ENCODE assay signal across 24 cellular contexts in genomic region chr3:43964640-43965039, GRCh38.
DNase-seq lines count a peak whose midpoint lies in the region; ATAC-seq, FAIRE-seq and TF ChIP-seq lines count a peak whose summit lies in the region.
"Had no signal": no experiment of that assay in that cellular context is flagged by ENCODE, and none has a peak within 500 bp of the region (broad histone marks: within the 10 kb centered on the region; RNA-seq: fewer than 3 reads in every experiment).

No MANE protein-coding gene starts in this region.

- POLR2A ChIA-PET in activated CD8-positive, alpha-beta T cell treated with anti-CD3 and anti-CD28 coated beads, Interleukin-2, amount 10 ng/mL, durations not matched to agents 7 days and 5 days (lab: Charles Lee): no interaction called here
- POLR2A ChIA-PET in activated CD8-positive, alpha-beta T cell treated with anti-CD3 and anti-CD28 coated beads for 36 hours (lab: Charles Lee): no interaction called here

- CTCF ChIA-PET in activated CD8-positive, alpha-beta T cell treated with anti-CD3 and anti-CD28 coated beads, Interleukin-2, amount 10 ng/mL, durations not matched to agents 7 days and 5 days (lab: Charles Lee): no interaction called here
- CTCF ChIA-PET in activated CD8-positive, alpha-beta T cell treated with anti-CD3 and anti-CD28 coated beads for 36 hours (lab: Charles Lee): interaction anchor here (0.7 kb wide), 1 partner anchor 89 kb away, joined by 3 read pairs; no protein-coding TSS in a partner anchor

- H3K36me3 Mint-ChIP-seq in activated CD8-positive, alpha-beta T cell treated with anti-CD3 and anti-CD28 coated beads, Interleukin-2, amount 10 ng/mL, durations not matched to agents 7 days and 5 days (ENCODE audit: low read depth): no peaks in the 10 kb centered on the region
- H3K36me3 Mint-ChIP-seq in activated CD8-positive, alpha-beta T cell treated with anti-CD3 and anti-CD28 coated beads for 36 hours (ENCODE audit: low read depth): no peaks in the 10 kb centered on the region
- no peaks in the 10 kb centered on the region for H3K36me3 Mint-ChIP-seq in activated T-helper 17 cell treated with anti-CD3 and anti-CD28 coated beads, Interleukin-2, amount 50 U/mL, for 72 hours (ENCODE audit: low read depth)
- H3K36me3 Mint-ChIP-seq in stimulated activated effector memory CD8-positive, alpha-beta T cell treated with anti-CD3 and anti-CD28 coated beads, Interleukin-12 subunit alpha, Interleukin-12 subunit beta, amount 100 ng/mL, for 72 hours: no peaks in the 10 kb centered on the region

- DNase-seq in activated CD8-positive, alpha-beta T cell treated with anti-CD3 and anti-CD28 coated beads, Interleukin-2, amount 10 ng/mL, durations not matched to agents 7 days and 5 days: peak; percentile 24
- no peak for DNase-seq in activated CD8-positive, alpha-beta T cell treated with anti-CD3 and anti-CD28 coated beads for 36 hours
- DNase-seq in GM18507 (ENCODE audit: extremely low spot score, insufficient read length, low read depth): no peak
- DNase-seq in stimulated activated effector memory CD8-positive, alpha-beta T cell treated with anti-CD3 and anti-CD28 coated beads, Interleukin-12 subunit alpha, Interleukin-12 subunit beta, amount 100 ng/mL, for 72 hours (ENCODE audit: low spot score in 2 of 2): no peak
- no peak for DNase-seq in NCI-H1092 treated with DMSO at 0.1 percent for 48 hours (lab: John Stamatoyannopoulos, UW)
- DNase-seq in GM20000 (ENCODE audit: low spot score): no peak
- DNase-seq: 8988T; ACHN; BE2C; Calu3; DMS79 treated with DMSO at 0.1 percent for 48 hours; Kasumi-1; NCI-H1105; NCI-H1436 treated with DMSO at 0.1 percent for 48 hours; NCI-H1930; NCI-H2107; NCI-H524 treated with DMSO at 0.1 percent for 48 hours; NCI-H774; NK-92 treated with Interleukin-12 subunit alpha and Interleukin-12 subunit beta, amount 100 ng/mL, for 24 hours; PC-9 had no signal

- FAIRE-seq in GM18507 (lab: Jason Lieb, UNC): peak; percentile 9
- FAIRE-seq: HepG2 had no signal

- no peaks in the 10 kb centered on the region for H3K9me3 Mint-ChIP-seq in activated CD8-positive, alpha-beta T cell treated with anti-CD3 and anti-CD28 coated beads, Interleukin-2, amount 10 ng/mL, durations not matched to agents 7 days and 5 days (ENCODE audit: insufficient read depth)
- H3K9me3 Mint-ChIP-seq in activated CD8-positive, alpha-beta T cell treated with anti-CD3 and anti-CD28 coated beads for 36 hours: no peaks in the 10 kb centered on the region
- no peaks in the 10 kb centered on the region for H3K9me3 Mint-ChIP-seq in activated T-helper 17 cell treated with anti-CD3 and anti-CD28 coated beads, Interleukin-2, amount 50 U/mL, for 72 hours
- no peaks in the 10 kb centered on the region for H3K9me3 Mint-ChIP-seq in stimulated activated effector memory CD8-positive, alpha-beta T cell treated with anti-CD3 and anti-CD28 coated beads, Interleukin-12 subunit alpha, Interleukin-12 subunit beta, amount 100 ng/mL, for 72 hours

- peaks cover 22% of the 10 kb centered on the region for H3K4me1 Mint-ChIP-seq in activated CD8-positive, alpha-beta T cell treated with anti-CD3 and anti-CD28 coated beads, Interleukin-2, amount 10 ng/mL, durations not matched to agents 7 days and 5 days (ENCODE audit: low read depth)
- no peaks in the 10 kb centered on the region for H3K4me1 Mint-ChIP-seq in activated CD8-positive, alpha-beta T cell treated with anti-CD3 and anti-CD28 coated beads for 36 hours (ENCODE audit: low read depth)
- no peaks in the 10 kb centered on the region for H3K4me1 Mint-ChIP-seq in activated T-helper 17 cell treated with anti-CD3 and anti-CD28 coated beads, Interleukin-2, amount 50 U/mL, for 72 hours
- no peaks in the 10 kb centered on the region for H3K4me1 Mint-ChIP-seq in stimulated activated effector memory CD8-positive, alpha-beta T cell treated with anti-CD3 and anti-CD28 coated beads, Interleukin-12 subunit alpha, Interleukin-12 subunit beta, amount 100 ng/mL, for 72 hours

- intact Hi-C loops in activated CD8-positive, alpha-beta T cell treated with anti-CD3 and anti-CD28 coated beads for 36 hours (cut with micrococcal nuclease): no loop called here

- H3K27ac Mint-ChIP-seq in activated CD8-positive, alpha-beta T cell treated with anti-CD3 and anti-CD28 coated beads, Interleukin-2, amount 10 ng/mL, durations not matched to agents 7 days and 5 days: no peak overlapping the region
- H3K27ac Mint-ChIP-seq in activated CD8-positive, alpha-beta T cell treated with anti-CD3 and anti-CD28 coated beads for 36 hours: no peak overlapping the region
- H3K27ac Mint-ChIP-seq in activated T-helper 17 cell treated with anti-CD3 and anti-CD28 coated beads, Interleukin-2, amount 50 U/mL, for 72 hours: no peak overlapping the region
- no peak overlapping the region for H3K27ac Mint-ChIP-seq in stimulated activated effector memory CD8-positive, alpha-beta T cell treated with anti-CD3 and anti-CD28 coated beads, Interleukin-12 subunit alpha, Interleukin-12 subunit beta, amount 100 ng/mL, for 72 hours

- no peak overlapping the region for H3K4me3 Mint-ChIP-seq in activated CD8-positive, alpha-beta T cell treated with anti-CD3 and anti-CD28 coated beads, Interleukin-2, amount 10 ng/mL, durations not matched to agents 7 days and 5 days
- H3K4me3 Mint-ChIP-seq in activated CD8-positive, alpha-beta T cell treated with anti-CD3 and anti-CD28 coated beads for 36 hours: no peak overlapping the region
- no peak overlapping the region for H3K4me3 Mint-ChIP-seq in activated T-helper 17 cell treated with anti-CD3 and anti-CD28 coated beads, Interleukin-2, amount 50 U/mL, for 72 hours
- no peak overlapping the region for H3K4me3 Mint-ChIP-seq in stimulated activated effector memory CD8-positive, alpha-beta T cell treated with anti-CD3 and anti-CD28 coated beads, Interleukin-12 subunit alpha, Interleukin-12 subunit beta, amount 100 ng/mL, for 72 hours

- TF ChIP-seq CTCF in activated CD8-positive, alpha-beta T cell treated with anti-CD3 and anti-CD28 coated beads for 36 hours (IDR thresholded peaks at IDR 0.05): no peak
- no peak for TF ChIP-seq CTCF in GM20000 (IDR thresholded peaks at IDR 0.05; ENCODE audit: extremely low read depth, missing control alignments)

- no peak for ATAC-seq in activated CD8-positive, alpha-beta T cell treated with anti-CD3 and anti-CD28 coated beads, Interleukin-2, amount 10 ng/mL, durations not matched to agents 7 days and 5 days
- ATAC-seq in activated CD8-positive, alpha-beta T cell treated with anti-CD3 and anti-CD28 coated beads for 36 hours: no peak
- ATAC-seq in activated T-helper 17 cell treated with anti-CD3 and anti-CD28 coated beads, Interleukin-2, amount 50 U/mL, for 72 hours (replicated peaks): peak; percentile 23
- peak; percentile 48 for ATAC-seq in stimulated activated effector memory CD8-positive, alpha-beta T cell treated with anti-CD3 and anti-CD28 coated beads, Interleukin-12 subunit alpha, Interleukin-12 subunit beta, amount 100 ng/mL, for 72 hours
- no peak for ATAC-seq in HG03342 (IDR thresholded peaks at IDR 0.05; ENCODE audit: unreplicated experiment)
- ATAC-seq: HepG2, Right ventricle myocardium inferior had no signal

- peaks cover 25% of the 10 kb centered on the region for H3K27me3 Mint-ChIP-seq in activated CD8-positive, alpha-beta T cell treated with anti-CD3 and anti-CD28 coated beads, Interleukin-2, amount 10 ng/mL, durations not matched to agents 7 days and 5 days (ENCODE audit: low read depth)
- H3K27me3 Mint-ChIP-seq in activated CD8-positive, alpha-beta T cell treated with anti-CD3 and anti-CD28 coated beads for 36 hours: peaks cover 20% of the 10 kb centered on the region
- peaks cover 29% of the 10 kb centered on the region for H3K27me3 Mint-ChIP-seq in activated T-helper 17 cell treated with anti-CD3 and anti-CD28 coated beads, Interleukin-2, amount 50 U/mL, for 72 hours

Comparison
In these comparisons a context has a peak if more than half of its experiments do, and no peak if none do; other contexts are left out.
1. ATAC-seq: peak in activated T-helper 17 cell treated with anti-CD3 and anti-CD28 coated beads, Interleukin-2, amount 50 U/mL, for 72 hours (single experiment) and stimulated activated effector memory CD8-positive, alpha-beta T cell treated with anti-CD3 and anti-CD28 coated beads, Interleukin-12 subunit alpha, Interleukin-12 subunit beta, amount 100 ng/mL, for 72 hours (single experiment); none in activated CD8-positive, alpha-beta T cell treated with anti-CD3 and anti-CD28 coated beads, Interleukin-2, amount 10 ng/mL, durations not matched to agents 7 days and 5 days (single experiment), activated CD8-positive, alpha-beta T cell treated with anti-CD3 and anti-CD28 coated beads for 36 hours (single experiment) and HG03342 (single experiment).